Comparison of ENCODE assay signal across 18 cellular contexts in the genomic region with DNA sequence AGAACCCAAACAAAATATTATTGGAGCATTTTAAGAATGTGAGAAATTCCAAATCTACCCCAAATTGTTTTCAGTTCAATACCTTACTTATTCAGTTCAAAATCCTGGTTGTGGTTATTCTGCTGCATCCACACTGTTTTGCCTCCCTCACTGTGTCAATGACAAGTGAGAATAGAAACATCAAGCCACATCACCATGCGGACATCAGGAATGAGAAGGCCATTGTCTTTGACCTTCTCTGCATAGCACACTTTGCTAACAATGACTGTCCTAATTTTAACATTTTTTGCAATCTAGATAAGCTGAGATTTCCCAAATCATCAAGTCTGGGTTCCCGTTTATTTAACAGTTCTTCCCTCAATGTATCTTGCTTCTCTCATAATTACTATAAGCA.
DNase-seq lines count a peak whose midpoint lies in the region; ATAC-seq and TF ChIP-seq lines count a peak whose summit lies in the region.
"Had no signal": no experiment of that assay in that cellular context is flagged by ENCODE, and none has a peak within 500 bp of the region (broad histone marks: within the 10 kb centered on the region; RNA-seq: fewer than 3 reads in every experiment).

No MANE protein-coding gene starts in this region.

- no peak for TF ChIP-seq CTCF in chondrocyte (IDR thresholded peaks at IDR 0.05)

- no CpG with 5 or more reads among the region's 2 CpGs for WGBS in mesendoderm (ENCODE audit: extremely low coverage, insufficient coverage, low lambda C conversion rate)

- no peaks in the 10 kb centered on the region for H3K79me2 ChIP-seq in mesendoderm (ENCODE audit: control insufficient read depth, insufficient read depth, low read length)

- CTCF ChIA-PET in naive thymus-derived CD4-positive, alpha-beta T cell (lab: Charles Lee) = no interaction called here

- DNase-seq in chondrocyte (ENCODE audit: low spot score) (no peak), mesendoderm (peak; percentile 70), SHP77 treated with DMSO at 0.1 percent for 48 hours (lab: John Stamatoyannopoulos, UW) (no peak)
- no peak for DNase-seq in naive thymus-derived CD4-positive, alpha-beta T cell
- DNase-seq: CD4-positive, CD25-positive, alpha-beta regulatory T cell; DMS79; H9; Karpas-422; MV-4-11; NCI-H1694; NCI-H2107; SIG-M5; SK-N-SH had no signal

- H3K27me3 Mint-ChIP-seq in chondrocyte (ENCODE audit: low read depth) = no peaks in the 10 kb centered on the region
- H3K27me3 Mint-ChIP-seq in naive thymus-derived CD4-positive, alpha-beta T cell = peaks cover 0 to 12% (median 1%) of the 10 kb centered on the region in 5 donors

- H3K56ac ChIP-seq in mesendoderm (ENCODE audit: low read length) = no peak overlapping the region

- H2BK120ac ChIP-seq in mesendoderm (ENCODE audit: low read depth, low read length) = no peak overlapping the region

- no peak overlapping the region for H3K18ac ChIP-seq in mesendoderm (ENCODE audit: low read length)

- no peak overlapping the region for H3K4ac ChIP-seq in mesendoderm (ENCODE audit: low read depth, low read length)

- H3K79me1 ChIP-seq in mesendoderm (ENCODE audit: low read length) = no peaks in the 10 kb centered on the region

- no peak overlapping the region for H4K8ac ChIP-seq in mesendoderm (ENCODE audit: low read depth, low read length)

- no peaks in the 10 kb centered on the region for H3K36me3 ChIP-seq in HUES48 (ENCODE audit: control insufficient read depth, insufficient read depth, low read length)
- no peaks in the 10 kb centered on the region for H3K36me3 ChIP-seq in mesendoderm (ENCODE audit: control insufficient read depth, insufficient read depth, low read length)
- no peaks in the 10 kb centered on the region for H3K36me3 ChIP-seq in naive thymus-derived CD4-positive, alpha-beta T cell (ENCODE audit: control insufficient read depth in 2 of 3, insufficient read depth in 3 of 3, low read length in 3 of 3)

- peak overlapping the region; percentile 39 for H3K27ac Mint-ChIP-seq in chondrocyte (ENCODE audit: unreplicated experiment)
- no peak overlapping the region for H3K27ac Mint-ChIP-seq in naive thymus-derived CD4-positive, alpha-beta T cell
- H3K27ac Mint-ChIP-seq: CD4-positive, CD25-positive, alpha-beta regulatory T cell had no signal

- H3K36me3 Mint-ChIP-seq in chondrocyte (ENCODE audit: low read depth) = no peaks in the 10 kb centered on the region
- H3K36me3 Mint-ChIP-seq in naive thymus-derived CD4-positive, alpha-beta T cell = no peaks in the 10 kb centered on the region
- H3K36me3 Mint-ChIP-seq: CD4-positive, CD25-positive, alpha-beta regulatory T cell had no signal

- H3K27me3 ChIP-seq in HUES48 (ENCODE audit: control insufficient read depth, insufficient read depth, low read length) (no peaks in the 10 kb centered on the region), mesendoderm (ENCODE audit: insufficient read depth, low read length, poor library complexity) (no peaks in the 10 kb centered on the region)
- no peaks in the 10 kb centered on the region for H3K27me3 ChIP-seq in naive thymus-derived CD4-positive, alpha-beta T cell (ENCODE audit: control insufficient read depth in 2 of 2, insufficient read depth in 2 of 2, low read length in 2 of 2)

- H2AK5ac ChIP-seq in mesendoderm (ENCODE audit: low read length) = no peak overlapping the region

- intact Hi-C loops in naive thymus-derived CD4-positive, alpha-beta T cell (cut with micrococcal nuclease) = no loop called here

- H3K27ac ChIP-seq in HUES48 (ENCODE audit: low read depth, low read length) (peak overlapping the region; percentile 2), mesendoderm (ENCODE audit: low read depth, low read length) (peak overlapping the region; percentile 41), temporal lobe (ENCODE audit: low read depth, low read length) (peak overlapping the region; percentile 37)
- H3K27ac ChIP-seq in naive thymus-derived CD4-positive, alpha-beta T cell (ENCODE audit: low read depth, low read length) = no peak overlapping the region
- H3K27ac ChIP-seq: A549, RWPE1 had no signal

- peaks cover 60% of the 10 kb centered on the region for H3K4me1 Mint-ChIP-seq in chondrocyte (ENCODE audit: low read depth)
- peaks cover 0 to 10% (median 6%) of the 10 kb centered on the region in 7 donors for H3K4me1 Mint-ChIP-seq in naive thymus-derived CD4-positive, alpha-beta T cell
- H3K4me1 Mint-ChIP-seq: CD4-positive, CD25-positive, alpha-beta regulatory T cell had no signal

- H2BK15ac ChIP-seq in mesendoderm (replicated peaks; ENCODE audit: low read depth) = peak overlapping the region; percentile 93

- H3K4me3 ChIP-seq in HUES48 (ENCODE audit: low read depth, low read length) (no peak overlapping the region; the same call in 1 of the 2 replicates), mesendoderm (ENCODE audit: low read length) (no peak overlapping the region)
- no peak overlapping the region for H3K4me3 ChIP-seq in naive thymus-derived CD4-positive, alpha-beta T cell (ENCODE audit: low read length)
- H3K4me3 ChIP-seq: A549 had no signal

- no peak for ATAC-seq in naive thymus-derived CD4-positive, alpha-beta T cell
- no peak for ATAC-seq in GM18520 (IDR thresholded peaks at IDR 0.05; ENCODE audit: unreplicated experiment)
- ATAC-seq: A549 had no signal

- no peaks in the 10 kb centered on the region for H3K9me3 ChIP-seq in HUES48 (ENCODE audit: control insufficient read depth, insufficient read depth, low read length)
- H3K9me3 ChIP-seq in naive thymus-derived CD4-positive, alpha-beta T cell (ENCODE audit: control insufficient read depth in 2 of 3, low read length in 3 of 3) = no peaks in the 10 kb centered on the region
- H3K9me3 ChIP-seq: A549, SK-N-SH had no signal

- H2BK5ac ChIP-seq in mesendoderm (ENCODE audit: low read length) = peak overlapping the region; percentile 29

- H3K4me2 ChIP-seq in mesendoderm (ENCODE audit: low read length) = no peak overlapping the region
- H3K4me2 ChIP-seq: A549, SK-N-SH had no signal

- H3K4me1 ChIP-seq in HUES48 (ENCODE audit: control insufficient read depth, insufficient read depth, low read length) (peaks cover 58% of the 10 kb centered on the region), mesendoderm (ENCODE audit: control insufficient read depth, low read depth, low read length) (peaks cover 24% of the 10 kb centered on the region)
- H3K4me1 ChIP-seq in naive thymus-derived CD4-positive, alpha-beta T cell (ENCODE audit: control insufficient read depth in 2 of 2, insufficient read depth in 2 of 2, low read length in 2 of 2) = no peaks in the 10 kb centered on the region
- H3K4me1 ChIP-seq: A549 had no signal

- H3K23ac ChIP-seq in mesendoderm (ENCODE audit: low read length) = no peak overlapping the region

- no peak overlapping the region for H3K9ac ChIP-seq in HUES48 (ENCODE audit: low read depth, low read length)
- H3K9ac ChIP-seq in mesendoderm (ENCODE audit: low read length) = no peak overlapping the region
- H3K9ac ChIP-seq: SK-N-SH had no signal

- H4K5ac ChIP-seq in mesendoderm (ENCODE audit: low read length) = no peak overlapping the region

- H3K4me3 Mint-ChIP-seq in chondrocyte (ENCODE audit: unreplicated experiment) = no peak overlapping the region
- H3K4me3 Mint-ChIP-seq in naive thymus-derived CD4-positive, alpha-beta T cell = no peak overlapping the region
- H3K4me3 Mint-ChIP-seq: CD4-positive, CD25-positive, alpha-beta regulatory T cell; H9 had no signal

- H3K9me3 Mint-ChIP-seq in chondrocyte (ENCODE audit: low read depth) = no peaks in the 10 kb centered on the region
- no peaks in the 10 kb centered on the region for H3K9me3 Mint-ChIP-seq in naive thymus-derived CD4-positive, alpha-beta T cell
- H3K9me3 Mint-ChIP-seq: CD4-positive, CD25-positive, alpha-beta regulatory T cell; H9 had no signal

- POLR2A ChIA-PET in naive thymus-derived CD4-positive, alpha-beta T cell (lab: Charles Lee) = no interaction called here
